Comparison of ENCODE assay signal across 19 cellular contexts in the genomic region with DNA sequence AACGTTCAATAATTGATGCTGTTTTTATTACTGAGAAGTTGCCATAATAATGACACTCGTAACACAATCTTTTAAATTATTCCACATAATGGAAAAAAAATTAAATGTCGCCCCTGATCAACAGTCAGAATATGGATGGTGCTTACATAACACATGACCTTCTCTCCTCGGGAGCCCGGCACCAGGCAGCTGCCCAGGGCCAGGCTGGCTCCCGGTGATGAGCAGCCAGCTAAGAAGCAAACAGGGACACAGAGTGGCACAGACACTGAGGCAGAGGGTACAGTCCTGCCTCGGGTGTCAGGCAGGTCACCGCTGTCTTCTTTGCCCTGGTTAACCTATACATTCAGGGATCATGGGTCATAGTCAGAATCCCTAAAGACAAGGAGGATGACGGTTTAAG.
DNase-seq lines count a peak whose midpoint lies in the region; ATAC-seq, FAIRE-seq and TF ChIP-seq lines count a peak whose summit lies in the region.
"Had no signal": no experiment of that assay in that cellular context is flagged by ENCODE, and none has a peak within 500 bp of the region (broad histone marks: within the 10 kb centered on the region; RNA-seq: fewer than 3 reads in every experiment).

No MANE protein-coding gene starts in this region.

- no peak overlapping the region for H2AK5ac ChIP-seq in mesendoderm (ENCODE audit: low read length)

- no peaks in the 10 kb centered on the region for H3K79me2 ChIP-seq in mesendoderm (ENCODE audit: control insufficient read depth, insufficient read depth, low read length)

- H2BK15ac ChIP-seq in mesendoderm (replicated peaks; ENCODE audit: low read depth) = no peak overlapping the region

- no peak overlapping the region for H3K4ac ChIP-seq in mesendoderm (ENCODE audit: low read depth, low read length)

- no peak overlapping the region for H3K9ac ChIP-seq in mesendoderm (ENCODE audit: low read length)

- FAIRE-seq in islet of Langerhans (lab: Jason Lieb, UNC) (peak; percentile 68), urothelium cell line (lab: Jason Lieb, UNC) (peak; percentile 83)
- FAIRE-seq: A549, GM12878, GM19239 had no signal

- no peak overlapping the region for H4K5ac ChIP-seq in mesendoderm (ENCODE audit: low read length)

- H3K23ac ChIP-seq in mesendoderm (ENCODE audit: low read length) = no peak overlapping the region

- H3K4me3 ChIP-seq in mesendoderm (ENCODE audit: low read length) = no peak overlapping the region
- H3K4me3 ChIP-seq: A549, GM12878, GM23338 had no signal

- no peak overlapping the region for H3K4me2 ChIP-seq in mesendoderm (ENCODE audit: low read length)
- H3K4me2 ChIP-seq: A549, GM23338 had no signal

- H2BK120ac ChIP-seq in mesendoderm (ENCODE audit: low read depth, low read length) = no peak overlapping the region

- no peaks in the 10 kb centered on the region for H3K36me3 ChIP-seq in mesendoderm (ENCODE audit: control insufficient read depth, insufficient read depth, low read length)

- H3K56ac ChIP-seq in mesendoderm (ENCODE audit: low read length) = peak overlapping the region; percentile 25

- TF ChIP-seq CTCF in foreskin keratinocyte (conservative IDR thresholded peaks at IDR 0.05) = no peak

- ATAC-seq in HG02763 (IDR thresholded peaks at IDR 0.05; ENCODE audit: unreplicated experiment) (no peak), foreskin keratinocyte (no peak)
- ATAC-seq: A549, GM12878, GM23338 had no signal

- H3K18ac ChIP-seq in mesendoderm (ENCODE audit: low read length) = no peak overlapping the region

- H3K27ac ChIP-seq in mesendoderm (ENCODE audit: low read depth, low read length) = no peak overlapping the region
- H3K27ac ChIP-seq in foreskin keratinocyte = no peak overlapping the region
- H3K27ac ChIP-seq: A549 had no signal

- H3K27me3 ChIP-seq in mesendoderm (ENCODE audit: insufficient read depth, low read length, poor library complexity) (no peaks in the 10 kb centered on the region), foreskin keratinocyte (no peaks in the 10 kb centered on the region)

- H3K79me1 ChIP-seq in mesendoderm (ENCODE audit: low read length) = no peaks in the 10 kb centered on the region

- DNase-seq in NCI-H69 (lab: John Stamatoyannopoulos, UW) = peak; percentile 66
- DNase-seq in mesendoderm = no peak
- DNase-seq in urothelium cell line (ENCODE audit: low spot score) = no peak
- no peak for DNase-seq in foreskin keratinocyte
- no peak for DNase-seq in NCI-H446 treated with DMSO at 0.1 percent for 48 hours (lab: John Stamatoyannopoulos, UW)
- DNase-seq: 8988T; Caco-2; CD4-positive, alpha-beta memory T cell; DMS 273 treated with DMSO at 0.1 percent for 48 hours; DMS79; EL; GDM1; H9 had no signal

- H4K8ac ChIP-seq in mesendoderm (ENCODE audit: low read depth, low read length) = no peak overlapping the region

- WGBS in mesendoderm (ENCODE audit: extremely low coverage, insufficient coverage, low lambda C conversion rate) = no CpG with 5 or more reads among the region's 9 CpGs

- H2BK5ac ChIP-seq in mesendoderm (ENCODE audit: low read length) = no peak overlapping the region

- H3K4me1 ChIP-seq in mesendoderm (ENCODE audit: control insufficient read depth, low read depth, low read length) = no peaks in the 10 kb centered on the region
- no peaks in the 10 kb centered on the region for H3K4me1 ChIP-seq in foreskin keratinocyte
- H3K4me1 ChIP-seq: A549, Caco-2 had no signal
